In the genomic region with DNA sequence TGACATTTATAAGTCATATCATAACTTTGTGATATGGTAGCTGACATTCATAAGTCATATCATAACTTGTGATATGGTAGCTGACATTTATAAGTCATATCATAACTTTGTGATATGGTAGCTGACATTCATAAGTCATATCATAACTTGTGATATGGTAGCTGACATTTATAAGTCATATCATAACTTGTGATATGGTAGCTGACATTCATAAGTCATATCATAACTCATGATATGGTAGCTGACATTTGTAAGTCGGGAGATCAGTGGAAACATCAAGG, we compare ENCODE assay signal across 8 cellular contexts.
DNase-seq lines count a peak whose midpoint lies in the region; ATAC-seq, FAIRE-seq and TF ChIP-seq lines count a peak whose summit lies in the region.
"Not testable (repeated sequence)": the region's sequence is repeated elsewhere in the genome, so short reads cannot be mapped to it uniquely, and the experiment has no call there.

No MANE protein-coding gene starts in this region.

- not testable (repeated sequence) for H3K4me3 Mint-ChIP-seq in activated CD4-positive, alpha-beta T cell treated with anti-CD3 and anti-CD28 coated beads for 36 hours; activated naive CD4-positive, alpha-beta T cell treated with anti-CD3 and anti-CD28 coated beads for 36 hours; stimulated activated memory B cell treated with anti-CD40 and anti-IgM and Interleukin-4, amounts not matched to agents 10 μg/mL and 1 μg/mL and 100 μg/mL, for 72 hours
- peak overlapping the region; percentile 48 to 69 for H3K4me3 Mint-ChIP-seq in activated T-cell treated with anti-CD3 and anti-CD28 coated beads, Interleukin-2, amount 50 U/mL, for 72 hours

- H3K9me3 Mint-ChIP-seq in activated CD4-positive, alpha-beta T cell treated with anti-CD3 and anti-CD28 coated beads for 36 hours (ENCODE audit: low read depth): peaks cover 14% of the 10 kb centered on the region
- H3K9me3 Mint-ChIP-seq in activated T-cell treated with anti-CD3 and anti-CD28 coated beads, Interleukin-2, amount 50 U/mL, for 72 hours: peaks cover 9 to 13% of the 10 kb centered on the region in 2 donors
- peaks cover 14% of the 10 kb centered on the region for H3K9me3 Mint-ChIP-seq in activated naive CD4-positive, alpha-beta T cell treated with anti-CD3 and anti-CD28 coated beads for 36 hours
- H3K9me3 Mint-ChIP-seq in stimulated activated memory B cell treated with anti-CD40 and anti-IgM and Interleukin-4, amounts not matched to agents 10 μg/mL and 1 μg/mL and 100 μg/mL, for 72 hours: not testable (repeated sequence)

- not testable (repeated sequence) for TF ChIP-seq POLR2A in GM12878 (IDR thresholded peaks at IDR 0.05; ENCODE audit: low read depth, low read length)

- DNase-seq in HTR-8/SVneo (ENCODE audit: insufficient read length, low spot score); activated CD4-positive, alpha-beta T cell treated with anti-CD3 and anti-CD28 coated beads for 36 hours; activated T-cell treated with anti-CD3 and anti-CD28 coated beads, Interleukin-2, amount 50 U/mL, for 72 hours; activated naive CD4-positive, alpha-beta T cell treated with anti-CD3 and anti-CD28 coated beads for 36 hours; GM12878 (ENCODE audit: low read depth, low spot score); frontal cortex (ENCODE audit: low spot score in 2 of 2); urothelium cell line (ENCODE audit: low spot score): not testable (repeated sequence)

- peak overlapping the region; percentile 83 for H3K27ac Mint-ChIP-seq in activated CD4-positive, alpha-beta T cell treated with anti-CD3 and anti-CD28 coated beads for 36 hours
- peak overlapping the region; percentile 94 for H3K27ac Mint-ChIP-seq in activated T-cell treated with anti-CD3 and anti-CD28 coated beads, Interleukin-2, amount 50 U/mL, for 72 hours
- peak overlapping the region; percentile 60 for H3K27ac Mint-ChIP-seq in activated naive CD4-positive, alpha-beta T cell treated with anti-CD3 and anti-CD28 coated beads for 36 hours
- peak overlapping the region; percentile 47 for H3K27ac Mint-ChIP-seq in stimulated activated memory B cell treated with anti-CD40 and anti-IgM and Interleukin-4, amounts not matched to agents 10 μg/mL and 1 μg/mL and 100 μg/mL, for 72 hours

- SMC1A ChIA-PET in GM12878 (lab: Charles Lee; ENCODE audit: uncharacterized antibody, unreplicated experiment): interaction anchor here (0.7 to 1.5 kb wide), 3 partner anchors 238 to 265 kb away, joined by 3 to 5 read pairs (median 3); no protein-coding TSS in a partner anchor

- H3K36me3 Mint-ChIP-seq in activated CD4-positive, alpha-beta T cell treated with anti-CD3 and anti-CD28 coated beads for 36 hours (ENCODE audit: low read depth); activated T-cell treated with anti-CD3 and anti-CD28 coated beads, Interleukin-2, amount 50 U/mL, for 72 hours (ENCODE audit: insufficient read depth in 2 of 2); activated naive CD4-positive, alpha-beta T cell treated with anti-CD3 and anti-CD28 coated beads for 36 hours (ENCODE audit: low read depth); stimulated activated memory B cell treated with anti-CD40 and anti-IgM and Interleukin-4, amounts not matched to agents 10 μg/mL and 1 μg/mL and 100 μg/mL, for 72 hours: not testable (repeated sequence)

- WGBS in GM12878 (ENCODE audit: insufficient coverage, insufficient replicate concordance, low lambda C conversion rate, missing lambda C conversion rate): 0% methylated on average over 1 of the region's 1 CpG

- H3K36me3 ChIP-seq in GM12878 (ENCODE audit: control insufficient read depth in 2 of 2, insufficient read depth in 2 of 2, low read length in 1 of 2): not testable (repeated sequence)

- ATAC-seq in activated CD4-positive, alpha-beta T cell treated with anti-CD3 and anti-CD28 coated beads for 36 hours; activated T-cell treated with anti-CD3 and anti-CD28 coated beads, Interleukin-2, amount 50 U/mL, for 72 hours (replicated peaks in 1 of 2); GM12878; stimulated activated memory B cell treated with anti-CD40 and anti-IgM and Interleukin-4, amounts not matched to agents 10 μg/mL and 1 μg/mL and 100 μg/mL, for 72 hours: not testable (repeated sequence)

- H3K27me3 ChIP-seq in GM12878 (replicated peaks in 1 of 2; ENCODE audit: control insufficient read depth in 2 of 2, insufficient read depth in 2 of 2, low read length in 1 of 2): not testable (repeated sequence)

- H3K27ac ChIP-seq in GM12878 (ENCODE audit: control insufficient read depth, insufficient read depth): not testable (repeated sequence)

- H3K9ac ChIP-seq in GM12878 (ENCODE audit: control insufficient read depth, insufficient read depth, low read length): not testable (repeated sequence)

- not testable (repeated sequence) for H3K79me2 ChIP-seq in GM12878 (ENCODE audit: control insufficient read depth, insufficient read depth, low read length)

- TF ChIP-seq RAD21 in GM12878 (IDR thresholded peaks at IDR 0.05; ENCODE audit: insufficient read depth, low read depth, low read length): not testable (repeated sequence)

- CTCF ChIA-PET in activated CD4-positive, alpha-beta T cell treated with anti-CD3 and anti-CD28 coated beads for 36 hours (lab: Charles Lee): interaction anchor here (1.4 kb wide), 2 partner anchors 32 to 275 kb away, joined by 3 to 5 read pairs; no protein-coding TSS in a partner anchor
- CTCF ChIA-PET in activated naive CD4-positive, alpha-beta T cell treated with anti-CD3 and anti-CD28 coated beads for 36 hours (lab: Charles Lee): interaction anchor here (0.6 to 1.2 kb wide), 2 partner anchors 45 to 257 kb away, joined by 3 to 4 read pairs; no protein-coding TSS in a partner anchor
- CTCF ChIA-PET in GM12878 (lab: Yijun Ruan, JAX): interaction anchor here (0.6 to 1.5 kb wide), 6 partner anchors 14 to 641 kb away, joined by 3 to 6 read pairs (median 4); no protein-coding TSS in a partner anchor

- not testable (repeated sequence) for TF ChIP-seq CTCF in GM12878 (IDR thresholded peaks at IDR 0.05 in 2 of 3, conservative IDR thresholded peaks at IDR 0.05 in 1 of 3; ENCODE audit: control insufficient read depth in 2 of 3, extremely low read depth in 1 of 3, insufficient read depth in 1 of 3, low read depth in 3 of 3, low read length in 3 of 3)

- not testable (repeated sequence) for BruUV-seq in GM12878 (replicated peaks; lab: Mats Ljungman, UMichigan)

- intact Hi-C loops in activated CD4-positive, alpha-beta T cell treated with anti-CD3 and anti-CD28 coated beads for 36 hours (cut with DNase I, micrococcal nuclease): loop anchor here (2.0 to 5.0 kb wide), 4 partner anchors 103 to 1202 kb away; no protein-coding TSS in a partner anchor
- intact Hi-C loops in activated naive CD4-positive, alpha-beta T cell treated with anti-CD3 and anti-CD28 coated beads for 36 hours (cut with micrococcal nuclease): loop anchor here (5.0 kb wide), 1 partner anchor 497 kb away; no protein-coding TSS in a partner anchor
- intact Hi-C loops in GM12878 (cut with micrococcal nuclease; ENCODE audit: unreplicated experiment): not testable (repeated sequence)

- H3K9me3 ChIP-seq in GM12878 (replicated peaks; ENCODE audit: control insufficient read depth, insufficient read depth, low read length): not testable (repeated sequence)

- not testable (repeated sequence) for H3K4me1 ChIP-seq in GM12878 (ENCODE audit: control insufficient read depth, insufficient read depth, low read length)

- FAIRE-seq in HTR-8/SVneo (lab: Jason Lieb, UNC) (peak; percentile 16), frontal cortex (lab: Jason Lieb, UNC) (peak; percentile 96), urothelium cell line (lab: Jason Lieb, UNC) (peak; percentile 42)
- not testable (repeated sequence) for FAIRE-seq in GM12878 (lab: Jason Lieb, UNC)

- H3K4me2 ChIP-seq in GM12878 (ENCODE audit: control insufficient read depth, insufficient read depth): not testable (repeated sequence)

- TF ChIP-seq EP300 in GM12878 (IDR thresholded peaks at IDR 0.05; ENCODE audit: borderline replicate concordance in 1 of 2, control insufficient read depth in 1 of 2, low read depth in 2 of 2, low read length in 2 of 2): not testable (repeated sequence)

- not testable (repeated sequence) for H2AFZ ChIP-seq in GM12878 (ENCODE audit: control insufficient read depth, low read depth, low read length)

- H3K4me3 ChIP-seq in GM12878: not testable (repeated sequence)

- POLR2A ChIA-PET in activated CD4-positive, alpha-beta T cell treated with anti-CD3 and anti-CD28 coated beads for 36 hours (lab: Charles Lee): interaction anchor here (0.7 to 1.4 kb wide), 4 partner anchors 74 to 497 kb away, joined by 3 to 9 read pairs (median 3); no protein-coding TSS in a partner anchor
- POLR2A ChIA-PET in GM12878 (lab: Charles Lee): not testable (repeated sequence)

- in situ Hi-C loops in GM12878 (cut with MboI): not testable (repeated sequence)

- RAD21 ChIA-PET in GM12878 (lab: Charles Lee; ENCODE audit: unreplicated experiment): not testable (repeated sequence)

- peaks cover 21% of the 10 kb centered on the region for H3K4me1 Mint-ChIP-seq in activated CD4-positive, alpha-beta T cell treated with anti-CD3 and anti-CD28 coated beads for 36 hours
- peaks cover 35% of the 10 kb centered on the region for H3K4me1 Mint-ChIP-seq in activated T-cell treated with anti-CD3 and anti-CD28 coated beads, Interleukin-2, amount 50 U/mL, for 72 hours (ENCODE audit: low read depth)
- H3K4me1 Mint-ChIP-seq in activated naive CD4-positive, alpha-beta T cell treated with anti-CD3 and anti-CD28 coated beads for 36 hours (ENCODE audit: low read depth): peaks cover 18% of the 10 kb centered on the region
- peaks cover 24% of the 10 kb centered on the region for H3K4me1 Mint-ChIP-seq in stimulated activated memory B cell treated with anti-CD40 and anti-IgM and Interleukin-4, amounts not matched to agents 10 μg/mL and 1 μg/mL and 100 μg/mL, for 72 hours

- H4K20me1 ChIP-seq in GM12878 (ENCODE audit: control insufficient read depth, insufficient read depth): not testable (repeated sequence)

- H3K27me3 Mint-ChIP-seq in activated CD4-positive, alpha-beta T cell treated with anti-CD3 and anti-CD28 coated beads for 36 hours; activated naive CD4-positive, alpha-beta T cell treated with anti-CD3 and anti-CD28 coated beads for 36 hours (ENCODE audit: low read depth); stimulated activated memory B cell treated with anti-CD40 and anti-IgM and Interleukin-4, amounts not matched to agents 10 μg/mL and 1 μg/mL and 100 μg/mL, for 72 hours: not testable (repeated sequence)
- H3K27me3 Mint-ChIP-seq in activated T-cell treated with anti-CD3 and anti-CD28 coated beads, Interleukin-2, amount 50 U/mL, for 72 hours (ENCODE audit: low read depth): peaks cover 21% of the 10 kb centered on the region

TF ChIP-seq in GM12878, 131 proteins besides CTCF, POLR2A, EP300 and RAD21 (continues in another document):
- peak; percentile 92; the same call in 1 of the 2 replicates for TF ChIP-seq ZBED1 (IDR thresholded peaks at IDR 0.05; ENCODE audit: borderline replicate concordance)
